Comparison of ENCODE assay signal across 2 cellular contexts in genomic region chrX:153500676-153501280, GRCh38.
TF ChIP-seq lines count a peak whose summit lies in the region.

No MANE protein-coding gene starts in this region.

TF ChIP-seq in WTC11, 78 proteins besides CTCF, POLR2A, EP300 and RAD21:
- TF ChIP-seq TEAD4 (CRISPR knock-in tag; IDR thresholded peaks at IDR 0.05): no peak
- TF ChIP-seq OVOL2 (CRISPR knock-in tag; IDR thresholded peaks at IDR 0.05; ENCODE audit: borderline replicate concordance): no peak
- no peak for TF ChIP-seq GABPB1 (CRISPR knock-in tag; IDR thresholded peaks at IDR 0.05)
- no peak for TF ChIP-seq ZNF671 (CRISPR knock-in tag; IDR thresholded peaks at IDR 0.05)
- TF ChIP-seq TCF7 (CRISPR knock-in tag; IDR thresholded peaks at IDR 0.05; ENCODE audit: low read depth): no peak
- no peak for TF ChIP-seq ZSCAN18 (CRISPR knock-in tag; IDR thresholded peaks at IDR 0.05)
TF ChIP-seq in WTC11: peak in this region for 0.

TF ChIP-seq in H1, 55 proteins besides CTCF, POLR2A, EP300 and RAD21:
- TF ChIP-seq NRF1 (IDR thresholded peaks at IDR 0.05; ENCODE audit: low read depth, low read length) (no peak), SIN3A (conservative IDR thresholded peaks at IDR 0.05 in 1 of 2, IDR thresholded peaks at IDR 0.05 in 1 of 2; ENCODE audit: low read depth in 1 of 2, low read length in 2 of 2) (no peak), SP2 (IDR thresholded peaks at IDR 0.05; ENCODE audit: low read length) (no peak), MAFK (IDR thresholded peaks at IDR 0.05; ENCODE audit: low read depth, low read length) (no peak), PHF8 (conservative IDR thresholded peaks at IDR 0.05; ENCODE audit: low read depth, low read length) (no peak), TAF7 (optimal IDR thresholded peaks at IDR 0.05; ENCODE audit: borderline replicate concordance, low read depth, low read length) (no peak), JUND (IDR thresholded peaks at IDR 0.05; ENCODE audit: low read length) (no peak), CHD2 (IDR thresholded peaks at IDR 0.05; ENCODE audit: low read length) (no peak), HDAC6 (IDR thresholded peaks at IDR 0.05; ENCODE audit: low read depth, low read length) (no peak), SP4 (IDR thresholded peaks at IDR 0.05; ENCODE audit: low read length) (no peak), BACH1 (IDR thresholded peaks at IDR 0.05; ENCODE audit: low read length) (no peak), HDAC2 (IDR thresholded peaks at IDR 0.05; ENCODE audit: borderline replicate concordance in 1 of 2, low read depth in 2 of 2, low read length in 2 of 2) (no peak), ASH2L (IDR thresholded peaks at IDR 0.05; ENCODE audit: low read length) (no peak), BCL11A (IDR thresholded peaks at IDR 0.05; ENCODE audit: low read depth in 2 of 2, low read length in 2 of 2) (no peak), RXRA (IDR thresholded peaks at IDR 0.05; ENCODE audit: insufficient read depth, low read depth, low read length) (no peak)
